In the genomic region with DNA sequence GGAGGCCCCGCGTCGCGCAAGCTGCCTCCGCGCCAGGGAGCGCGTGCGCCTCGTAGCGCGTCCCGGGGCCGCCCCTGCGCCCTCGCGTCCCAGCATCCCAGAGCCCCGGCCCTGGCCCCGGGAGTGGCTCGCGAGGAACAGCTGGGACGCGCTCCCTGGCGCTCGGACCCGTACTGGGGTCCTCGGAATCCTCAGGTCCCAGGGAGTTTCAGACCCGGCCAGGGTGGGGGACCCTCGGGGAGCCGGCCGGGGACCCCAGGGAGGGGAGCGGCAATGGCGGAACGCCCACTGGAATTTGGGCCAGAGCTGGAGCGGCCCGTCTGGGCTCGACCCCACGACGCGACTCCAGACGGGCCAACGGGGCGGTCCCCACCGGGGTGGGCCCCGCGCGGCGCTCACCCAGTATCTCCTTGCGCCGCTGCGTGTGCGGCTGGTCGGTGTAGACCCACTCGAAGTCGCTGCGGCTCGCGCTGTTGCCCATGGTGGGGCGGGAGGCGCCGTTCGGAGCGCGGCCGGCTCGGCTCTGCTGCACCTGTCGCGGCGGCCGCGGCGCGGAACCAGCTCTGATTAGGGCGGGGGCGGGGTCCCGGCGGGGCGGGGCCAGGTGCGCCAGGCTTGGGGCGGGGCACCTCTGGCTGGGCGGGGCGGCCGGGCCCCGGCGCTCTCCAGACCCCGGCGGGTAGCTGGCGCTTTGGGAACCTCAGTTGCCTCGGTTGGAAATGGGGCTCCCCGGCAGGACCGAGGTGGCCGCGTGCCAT, we compare ENCODE assay signal across 8 cellular contexts. TPM values are rescaled to one million over a fixed set of nuclear protein-coding genes. Genes with fewer than 3 reads are reported as not detected.
DNase-seq lines count a peak whose midpoint lies in the region; ATAC-seq and TF ChIP-seq lines count a peak whose summit lies in the region.

A gene (minus strand): TSS at position 539 of the 758 bp plus-strand sequence. CDS start 58 bp downstream, at position 481.

- intact Hi-C loops in head of caudate nucleus (cut with DNase I) (no loop called here), sigmoid colon (cut with DNase I) (no loop called here)

- TF ChIP-seq CTCF in sigmoid colon (IDR thresholded peaks at IDR 0.05): no peak

- H3K27ac ChIP-seq in sigmoid colon: no peak within 1 kb of the TSS

- peak; percentile 42 for ATAC-seq in GM19452 (IDR thresholded peaks at IDR 0.05; ENCODE audit: unreplicated experiment)

- 1% methylated on average over 93 of the region's 93 CpGs for WGBS in sigmoid colon, 2 donors

- H3K9me3 ChIP-seq in sigmoid colon: peaks cover 0 to 6% (median 5%) of the 10 kb centered on the region in 4 donors

- peaks cover 0 to 16% (median 15%) of the 10 kb centered on the region in 4 donors for H3K4me1 ChIP-seq in sigmoid colon

- no peak for TF ChIP-seq POLR2A in sigmoid colon (IDR thresholded peaks at IDR 0.05)

- peak within 1 kb of the TSS in 3 of 4 donors; percentile 28 to 40 (median 37) for H3K4me3 ChIP-seq in sigmoid colon

- no peak for TF ChIP-seq EP300 in sigmoid colon (IDR thresholded peaks at IDR 0.05)

- H3K36me3 ChIP-seq in sigmoid colon: no peaks in the 10 kb centered on the region

- in situ Hi-C loops in ACHN (cut with HindIII; ENCODE audit: low pct_ligation_motif_present, low pct_unique_long_range_greater_than_20kb, low sequenced_read_pairs): no loop called here

- DNase-seq in AG20443 (ENCODE audit: low spot score): peak; percentile 51
- peak; percentile 38 to 56 for DNase-seq in NCI-H1930 (lab: John Stamatoyannopoulos, UW)
- peak; percentile 65 for DNase-seq in activated CD8-positive, alpha-beta memory T cell treated with anti-CD3 and anti-CD28 coated beads, Interleukin-2, amount 50 U/mL, for 4 hours
- DNase-seq in head of caudate nucleus: peak in 23 of 42 donors; percentile 21 to 76 (median 61)
- DNase-seq in sigmoid colon: no peak
- no peak for DNase-seq in ACHN
- DNase-seq in GDM1 (lab: John Stamatoyannopoulos, UW): no peak

- H3K27me3 ChIP-seq in sigmoid colon: peaks cover 26 to 58% (median 41%) of the 10 kb centered on the region in 3 donors

RNA-seq across cellular contexts. Expression of the gene that starts here (rescaled TPM):
- total RNA-seq in sigmoid colon: under 1 TPM; under 0.01 to 0.54 (median 0.39) TPM
- 10 to 100 TPM in 1 of 3 donors, 1 to 10 TPM in 2; 2.4 to 11.9 (median 2.8) TPM for polyA plus RNA-seq in sigmoid colon

Comparison
In these comparisons a context has a peak if more than half of its experiments do, and no peak if none do; other contexts are left out.
1. DNase-seq: peak in AG20443 (single experiment), NCI-H1930 (2 of 2), activated CD8-positive, alpha-beta memory T cell treated with anti-CD3 and anti-CD28 coated beads, Interleukin-2, amount 50 U/mL, for 4 hours (single experiment) and head of caudate nucleus (23 of 42); none in sigmoid colon (single experiment), ACHN (single experiment) and GDM1 (single experiment).